In genomic region chr1:98051065-98051675, GRCh38 we compare ENCODE assay signal across 8 cellular contexts.
DNase-seq lines count a peak whose midpoint lies in the region; ATAC-seq, FAIRE-seq and TF ChIP-seq lines count a peak whose summit lies in the region.

No MANE protein-coding gene starts in this region.

- H3K4me1 ChIP-seq in Caco-2 (no peaks in the 10 kb centered on the region), Panc1 (ENCODE audit: control insufficient read depth, insufficient read depth, low read length) (no peaks in the 10 kb centered on the region), foreskin keratinocyte (peaks cover 11% of the 10 kb centered on the region), pancreas (peaks cover 0 to 9% (median 0%) of the 10 kb centered on the region in 3 donors)

- CTCF ChIA-PET in Caco-2 (lab: Charles Lee) (no interaction called here), Panc1 (lab: Charles Lee) (interaction anchor here (0.6 kb wide), 1 partner anchor 713 kb away, joined by 3 read pairs; no protein-coding TSS in a partner anchor)

- H3K36me3 Mint-ChIP-seq in Caco-2 (ENCODE audit: insufficient read depth, unreplicated experiment) = no peaks in the 10 kb centered on the region
- H3K36me3 Mint-ChIP-seq in activated T-helper 2 cell treated with anti-CD3 and anti-CD28 coated beads, Interferon-gamma antibody, Interleukin-2, Interleukin-4, amounts not matched to agents 10 μg/mL and 5 μg/mL and 100 μg/mL, durations not matched to agents 14 hours and 24 hours and 36 hours (ENCODE audit: low read depth) = no peaks in the 10 kb centered on the region

- H3K27me3 ChIP-seq in Caco-2 (replicated peaks; ENCODE audit: control insufficient read depth, insufficient read depth, low read length) = no peaks in the 10 kb centered on the region
- H3K27me3 ChIP-seq in Panc1 (ENCODE audit: control insufficient read depth, insufficient read depth, low read length) = no peaks in the 10 kb centered on the region
- H3K27me3 ChIP-seq in foreskin keratinocyte = peaks cover 46% of the 10 kb centered on the region
- H3K27me3 ChIP-seq in pancreas = peaks cover 7 to 58% (median 20%) of the 10 kb centered on the region in 4 donors

- DNase-seq in Caco-2 (peak; percentile 59 to 72), KG1 (lab: John Stamatoyannopoulos, UW) (peak; percentile 52), Panc1 (ENCODE audit: low read depth, low spot score) (peak; percentile 63), foreskin keratinocyte (peak in 1 of 2 donors; percentile 56), pancreas (peak; percentile 33 to 76 (median 52)), GOT3 (lab: John Stamatoyannopoulos, UW) (no peak)
- peak; percentile 60 for DNase-seq in activated T-helper 2 cell treated with anti-CD3 and anti-CD28 coated beads, Interferon-gamma antibody, Interleukin-2, Interleukin-4, amounts not matched to agents 10 μg/mL and 5 μg/mL and 100 μg/mL, durations not matched to agents 14 hours and 24 hours and 36 hours (ENCODE audit: low spot score)

- H3K9me3 Mint-ChIP-seq in Caco-2 (ENCODE audit: unreplicated experiment) = peaks cover 10% of the 10 kb centered on the region
- no peaks in the 10 kb centered on the region for H3K9me3 Mint-ChIP-seq in activated T-helper 2 cell treated with anti-CD3 and anti-CD28 coated beads, Interferon-gamma antibody, Interleukin-2, Interleukin-4, amounts not matched to agents 10 μg/mL and 5 μg/mL and 100 μg/mL, durations not matched to agents 14 hours and 24 hours and 36 hours

- peak; percentile 93 for FAIRE-seq in pancreas (lab: Jason Lieb, UNC)

- no peak overlapping the region for H3K4me3 ChIP-seq in Caco-2 (ENCODE audit: low read depth, low read length)
- no peak overlapping the region for H3K4me3 ChIP-seq in Panc1 (ENCODE audit: low read depth in 2 of 2, low read length in 2 of 2)
- H3K4me3 ChIP-seq in pancreas = no peak overlapping the region

- BruUV-seq in Caco-2 (replicated peaks; lab: Mats Ljungman, UMichigan) (no TSS peak), Panc1 (replicated peaks; lab: Mats Ljungman, UMichigan) (no TSS peak)

- H3K36me3 ChIP-seq in Caco-2 (ENCODE audit: control insufficient read depth, insufficient read depth, low read length) = no peaks in the 10 kb centered on the region
- H3K36me3 ChIP-seq in Panc1 (ENCODE audit: control insufficient read depth, insufficient read depth, low read length) = no peaks in the 10 kb centered on the region
- no peaks in the 10 kb centered on the region for H3K36me3 ChIP-seq in pancreas

- no peak overlapping the region for H3K27ac Mint-ChIP-seq in Caco-2 (ENCODE audit: unreplicated experiment)
- H3K27ac Mint-ChIP-seq in activated T-helper 2 cell treated with anti-CD3 and anti-CD28 coated beads, Interferon-gamma antibody, Interleukin-2, Interleukin-4, amounts not matched to agents 10 μg/mL and 5 μg/mL and 100 μg/mL, durations not matched to agents 14 hours and 24 hours and 36 hours = no peak overlapping the region

- intact Hi-C loops in Caco-2 (cut with micrococcal nuclease; ENCODE audit: unreplicated experiment) (loop anchor here (1.0 to 5.0 kb wide), 6 partner anchors 48 to 806 kb away; no protein-coding TSS in a partner anchor), Panc1 (cut with micrococcal nuclease; ENCODE audit: unreplicated experiment) (loop anchor here (10.0 kb wide), 2 partner anchors 226 to 1086 kb away; no protein-coding TSS in a partner anchor), pancreas (cut with DNase I) (loop anchor here in 2 of 3 donors (10.0 kb wide), 2 partner anchors 1076 to 1086 kb away; no protein-coding TSS in a partner anchor)
- intact Hi-C loops in activated T-helper 2 cell treated with anti-CD3 and anti-CD28 coated beads, Interferon-gamma antibody, Interleukin-2, Interleukin-4, amounts not matched to agents 10 μg/mL and 5 μg/mL and 100 μg/mL, durations not matched to agents 14 hours and 24 hours and 36 hours (cut with micrococcal nuclease) = loop anchor here (1.0 to 5.0 kb wide), 7 partner anchors 49 to 1085 kb away; no protein-coding TSS in a partner anchor

- H3K27ac ChIP-seq in Panc1 (ENCODE audit: low read length) = no peak overlapping the region
- H3K27ac ChIP-seq in foreskin keratinocyte = no peak overlapping the region
- no peak overlapping the region for H3K27ac ChIP-seq in pancreas

- POLR2A ChIA-PET in Caco-2 (lab: Charles Lee) (no interaction called here), Panc1 (lab: Charles Lee) (no interaction called here)

- no peak overlapping the region for H3K4me3 Mint-ChIP-seq in Caco-2 (ENCODE audit: unreplicated experiment)
- no peak overlapping the region for H3K4me3 Mint-ChIP-seq in activated T-helper 2 cell treated with anti-CD3 and anti-CD28 coated beads, Interferon-gamma antibody, Interleukin-2, Interleukin-4, amounts not matched to agents 10 μg/mL and 5 μg/mL and 100 μg/mL, durations not matched to agents 14 hours and 24 hours and 36 hours (ENCODE audit: low read depth)

- H3K27me3 Mint-ChIP-seq in Caco-2 (ENCODE audit: insufficient read depth, unreplicated experiment) = no peaks in the 10 kb centered on the region
- H3K27me3 Mint-ChIP-seq in activated T-helper 2 cell treated with anti-CD3 and anti-CD28 coated beads, Interferon-gamma antibody, Interleukin-2, Interleukin-4, amounts not matched to agents 10 μg/mL and 5 μg/mL and 100 μg/mL, durations not matched to agents 14 hours and 24 hours and 36 hours (ENCODE audit: low read depth) = peaks cover 89% of the 10 kb centered on the region

- peak; percentile 61 to 62 for TF ChIP-seq CTCF in Caco-2 (IDR thresholded peaks at IDR 0.05; ENCODE audit: insufficient read depth in 1 of 2, low read depth in 1 of 2, low read length in 1 of 2, severe bottlenecking in 1 of 2, unreplicated experiment in 1 of 2)
- peak; percentile 80 for TF ChIP-seq CTCF in Panc1 (IDR thresholded peaks at IDR 0.05)
- peak; percentile 92 for TF ChIP-seq CTCF in foreskin keratinocyte (conservative IDR thresholded peaks at IDR 0.05)
- peak; percentile 35 to 75 (median 70) for TF ChIP-seq CTCF in pancreas (IDR thresholded peaks at IDR 0.05)

- WGBS in pancreas, 2 donors = 0 to 2% methylated on average over 1 of the region's 1 CpG

- H3K4me1 Mint-ChIP-seq in Caco-2 (ENCODE audit: low read depth, unreplicated experiment) = peaks cover 7% of the 10 kb centered on the region
- H3K4me1 Mint-ChIP-seq in activated T-helper 2 cell treated with anti-CD3 and anti-CD28 coated beads, Interferon-gamma antibody, Interleukin-2, Interleukin-4, amounts not matched to agents 10 μg/mL and 5 μg/mL and 100 μg/mL, durations not matched to agents 14 hours and 24 hours and 36 hours (ENCODE audit: low read depth) = peaks cover 37% of the 10 kb centered on the region

- peak; percentile 28 for ATAC-seq in GM19463 (IDR thresholded peaks at IDR 0.05; ENCODE audit: unreplicated experiment)
- no peak for ATAC-seq in Panc1
- ATAC-seq in foreskin keratinocyte = no peak
- ATAC-seq in pancreas = peak; percentile 49 to 61 (median 52)

- in situ Hi-C loops in Panc1 (cut with HindIII; ENCODE audit: low pct_unique_long_range_greater_than_20kb, low sequenced_read_pairs) = no loop called here

- H3K9me3 ChIP-seq in Caco-2 (no peaks in the 10 kb centered on the region), Panc1 (ENCODE audit: control insufficient read depth, insufficient read depth, low read depth, low read length) (no peaks in the 10 kb centered on the region), pancreas (no peaks in the 10 kb centered on the region)

Comparison
In these comparisons a context has a peak if more than half of its experiments do, and no peak if none do; other contexts are left out.
1. ATAC-seq: peak in GM19463 (single experiment) and pancreas (4 of 4); none in Panc1 (single experiment) and foreskin keratinocyte (single experiment).
2. Peak in every context shown above with its lines, with median percentiles within 50 percentile points of each other: CTCF ChIP-seq.